15 cellular contexts compared by ENCODE assay signal in genomic region chr1:52916241-52916975, GRCh38.
"Had no signal": no experiment of that assay in that cellular context is flagged by ENCODE, and none has a peak within 500 bp of the region (broad histone marks: within the 10 kb centered on the region; RNA-seq: fewer than 3 reads in every experiment).

No MANE protein-coding gene starts in this region.

- H3K4me3 Mint-ChIP-seq: activated CD8-positive, alpha-beta T cell treated with anti-CD3 and anti-CD28 coated beads for 36 hours; immature natural killer cell; memory B cell; natural killer cell treated with Interleukin-12 subunit alpha and Interleukin-12 subunit beta and Interleukin-15 and Interleukin-18, amount 100 ng/mL, for 72 hours; stimulated activated naive CD8-positive, alpha-beta T cell treated with anti-CD3 and anti-CD28 coated beads, Interleukin-15, amount 100 ng/mL, for 72 hours; T-cell had no signal

- DNase-seq: activated CD4-positive, alpha-beta T cell treated with anti-CD3 and anti-CD28 coated beads for 4 hours; activated CD8-positive, alpha-beta memory T cell treated with anti-CD3 and anti-CD28 coated beads, Interleukin-2, amount 50 U/mL, for 4 hours; activated CD8-positive, alpha-beta T cell treated with anti-CD3 and anti-CD28 coated beads for 36 hours; activated naive CD4-positive, alpha-beta T cell; central memory CD4-positive, alpha-beta T cell; cortex of kidney; effector memory CD4-positive, alpha-beta T cell; immature natural killer cell; left colon; occipital lobe; stimulated activated CD4-positive, alpha-beta T cell treated with anti-CD3 and anti-CD28 coated beads, Interleukin-4, amount 100 ng/mL, for 4 hours; stimulated activated naive CD8-positive, alpha-beta T cell treated with anti-CD3 and anti-CD28 coated beads, Interleukin-15, amount 100 ng/mL, for 72 hours; T-cell had no signal

- H3K9me3 Mint-ChIP-seq: activated CD8-positive, alpha-beta T cell treated with anti-CD3 and anti-CD28 coated beads for 36 hours; immature natural killer cell; memory B cell; natural killer cell treated with Interleukin-12 subunit alpha and Interleukin-12 subunit beta and Interleukin-15 and Interleukin-18, amount 100 ng/mL, for 72 hours; stimulated activated naive CD8-positive, alpha-beta T cell treated with anti-CD3 and anti-CD28 coated beads, Interleukin-15, amount 100 ng/mL, for 72 hours; T-cell had no signal

- H3K36me3 Mint-ChIP-seq: immature natural killer cell; natural killer cell treated with Interleukin-12 subunit alpha and Interleukin-12 subunit beta and Interleukin-15 and Interleukin-18, amount 100 ng/mL, for 72 hours; T-cell had no signal

- H3K27me3 Mint-ChIP-seq: activated CD8-positive, alpha-beta T cell treated with anti-CD3 and anti-CD28 coated beads for 36 hours; memory B cell; natural killer cell treated with Interleukin-12 subunit alpha and Interleukin-12 subunit beta and Interleukin-15 and Interleukin-18, amount 100 ng/mL, for 72 hours; stimulated activated naive CD8-positive, alpha-beta T cell treated with anti-CD3 and anti-CD28 coated beads, Interleukin-15, amount 100 ng/mL, for 72 hours; T-cell had no signal

- ATAC-seq: activated CD8-positive, alpha-beta T cell treated with anti-CD3 and anti-CD28 coated beads for 36 hours; left colon; natural killer cell treated with Interleukin-12 subunit alpha and Interleukin-12 subunit beta and Interleukin-15 and Interleukin-18, amount 100 ng/mL, for 72 hours; stimulated activated naive CD8-positive, alpha-beta T cell treated with anti-CD3 and anti-CD28 coated beads, Interleukin-15, amount 100 ng/mL, for 72 hours; T-cell had no signal

- H3K27ac Mint-ChIP-seq: activated CD8-positive, alpha-beta T cell treated with anti-CD3 and anti-CD28 coated beads for 36 hours; memory B cell; natural killer cell treated with Interleukin-12 subunit alpha and Interleukin-12 subunit beta and Interleukin-15 and Interleukin-18, amount 100 ng/mL, for 72 hours; stimulated activated naive CD8-positive, alpha-beta T cell treated with anti-CD3 and anti-CD28 coated beads, Interleukin-15, amount 100 ng/mL, for 72 hours had no signal
